Comparison of ENCODE assay signal across 8 cellular contexts in genomic region chr4:137531951-137532868, GRCh38. TPM values are rescaled to one million over a fixed set of nuclear protein-coding genes. Genes with fewer than 3 reads are reported as not detected.
DNase-seq lines count a peak whose midpoint lies in the region; ATAC-seq, FAIRE-seq and TF ChIP-seq lines count a peak whose summit lies in the region.

A gene with protein sequence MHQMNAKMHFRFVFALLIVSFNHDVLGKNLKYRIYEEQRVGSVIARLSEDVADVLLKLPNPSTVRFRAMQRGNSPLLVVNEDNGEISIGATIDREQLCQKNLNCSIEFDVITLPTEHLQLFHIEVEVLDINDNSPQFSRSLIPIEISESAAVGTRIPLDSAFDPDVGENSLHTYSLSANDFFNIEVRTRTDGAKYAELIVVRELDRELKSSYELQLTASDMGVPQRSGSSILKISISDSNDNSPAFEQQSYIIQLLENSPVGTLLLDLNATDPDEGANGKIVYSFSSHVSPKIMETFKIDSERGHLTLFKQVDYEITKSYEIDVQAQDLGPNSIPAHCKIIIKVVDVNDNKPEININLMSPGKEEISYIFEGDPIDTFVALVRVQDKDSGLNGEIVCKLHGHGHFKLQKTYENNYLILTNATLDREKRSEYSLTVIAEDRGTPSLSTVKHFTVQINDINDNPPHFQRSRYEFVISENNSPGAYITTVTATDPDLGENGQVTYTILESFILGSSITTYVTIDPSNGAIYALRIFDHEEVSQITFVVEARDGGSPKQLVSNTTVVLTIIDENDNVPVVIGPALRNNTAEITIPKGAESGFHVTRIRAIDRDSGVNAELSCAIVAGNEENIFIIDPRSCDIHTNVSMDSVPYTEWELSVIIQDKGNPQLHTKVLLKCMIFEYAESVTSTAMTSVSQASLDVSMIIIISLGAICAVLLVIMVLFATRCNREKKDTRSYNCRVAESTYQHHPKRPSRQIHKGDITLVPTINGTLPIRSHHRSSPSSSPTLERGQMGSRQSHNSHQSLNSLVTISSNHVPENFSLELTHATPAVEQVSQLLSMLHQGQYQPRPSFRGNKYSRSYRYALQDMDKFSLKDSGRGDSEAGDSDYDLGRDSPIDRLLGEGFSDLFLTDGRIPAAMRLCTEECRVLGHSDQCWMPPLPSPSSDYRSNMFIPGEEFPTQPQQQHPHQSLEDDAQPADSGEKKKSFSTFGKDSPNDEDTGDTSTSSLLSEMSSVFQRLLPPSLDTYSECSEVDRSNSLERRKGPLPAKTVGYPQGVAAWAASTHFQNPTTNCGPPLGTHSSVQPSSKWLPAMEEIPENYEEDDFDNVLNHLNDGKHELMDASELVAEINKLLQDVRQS (minus strand): TSS chr4:137532494. CDS start chr4:137532088, 406 bp downstream.

- intact Hi-C loops in heart left ventricle (cut with DNase I), result loop anchor here in 6 of 10 donors (5.0 to 10.0 kb wide), 8 partner anchors 137 to 407 kb away; no protein-coding TSS in a partner anchor

- TF ChIP-seq CTCF in LNCaP clone FGC (IDR thresholded peaks at IDR 0.05; ENCODE audit: control insufficient read depth, extremely low read depth, insufficient read depth) (no peak), heart left ventricle (IDR thresholded peaks at IDR 0.05) (no peak)

- no peaks in the 10 kb centered on the region for H3K4me1 ChIP-seq in CD8-positive, alpha-beta memory T cell (ENCODE audit: insufficient read depth, low read length)
- H3K4me1 ChIP-seq in adipocyte (ENCODE audit: control insufficient read depth, insufficient read depth, low read length) (peaks cover 22% of the 10 kb centered on the region), heart left ventricle (peaks cover 0 to 16% (median 0%) of the 10 kb centered on the region in 12 donors), trophoblast cell (ENCODE audit: control insufficient read depth in 1 of 2, insufficient read depth in 2 of 2, low read length in 2 of 2) (peaks cover 8 to 14% of the 10 kb centered on the region in 2 experiments)

- H3K36me3 Mint-ChIP-seq in CD8-positive, alpha-beta memory T cell, result no peaks in the 10 kb centered on the region

- FAIRE-seq in RCC 7860 (lab: Jason Lieb, UNC), result no peak

- 1 to 2% (median 2%) methylated on average over 28 of the region's 28 CpGs for WGBS in heart left ventricle, 4 donors
- no CpG with 5 or more reads among the region's 28 CpGs for WGBS in trophoblast cell (ENCODE audit: extremely low coverage, insufficient coverage, insufficient read length)

- no peak within 1 kb of the TSS for H3K23ac ChIP-seq in trophoblast cell (ENCODE audit: low read length)

- peak within 1 kb of the TSS; percentile 67 for H3K4me2 ChIP-seq in trophoblast cell (ENCODE audit: low read length)

- H3K36me3 ChIP-seq in CD8-positive, alpha-beta memory T cell (ENCODE audit: insufficient read depth, low read length), result no peaks in the 10 kb centered on the region
- H3K36me3 ChIP-seq in adipocyte (ENCODE audit: control insufficient read depth, insufficient read depth, low read length, severe bottlenecking) (peaks cover 36% of the 10 kb centered on the region), heart left ventricle (peaks cover 0 to 15% (median 0%) of the 10 kb centered on the region in 9 donors), trophoblast cell (ENCODE audit: control insufficient read depth in 1 of 2, insufficient read depth in 2 of 2, low read length in 2 of 2) (peaks cover 3 to 10% of the 10 kb centered on the region in 2 experiments)

- H2BK12ac ChIP-seq in trophoblast cell (ENCODE audit: low read length), result no peak within 1 kb of the TSS

- H3K4me3 ChIP-seq in CD8-positive, alpha-beta memory T cell (ENCODE audit: low read length), result peak within 1 kb of the TSS; percentile 56
- H3K4me3 ChIP-seq in LNCaP clone FGC (ENCODE audit: low read depth, low read length) (peak within 1 kb of the TSS; percentile 8; the same call in 1 of the 2 replicates), adipocyte (ENCODE audit: low read length) (peak within 1 kb of the TSS; percentile 97), heart left ventricle (peak within 1 kb of the TSS; percentile 33 to 75 (median 60)), trophoblast cell (ENCODE audit: low read depth, low read length) (peak within 1 kb of the TSS; percentile 79)

- peak in 1 of 5 donors; percentile 4 for DNase-seq in CD8-positive, alpha-beta memory T cell
- DNase-seq in LNCaP clone FGC (ENCODE audit: low read depth), result no peak
- peak; percentile 99 for DNase-seq in adipocyte (ENCODE audit: low read depth)
- DNase-seq in heart left ventricle, result peak; percentile 83 to 92 (median 89)
- peak in 1 of 2 donors; percentile 14 for DNase-seq in trophoblast cell
- DNase-seq in HK-2 (ENCODE audit: unreplicated experiment), result no peak
- no peak for DNase-seq in RCC 7860 (ENCODE audit: low spot score)

- H3K79me2 ChIP-seq in trophoblast cell (ENCODE audit: control insufficient read depth, insufficient read depth, low read length, poor library complexity), result peaks cover 8% of the 10 kb centered on the region

- no peak within 1 kb of the TSS for H4K12ac ChIP-seq in trophoblast cell (ENCODE audit: low read depth, low read length)

- H3K9me3 ChIP-seq in CD8-positive, alpha-beta memory T cell (ENCODE audit: low read length), result no peaks in the 10 kb centered on the region
- H3K9me3 ChIP-seq in adipocyte (ENCODE audit: control insufficient read depth, low read length) (peaks cover 4% of the 10 kb centered on the region), heart left ventricle (peaks cover 0 to 6% (median 0%) of the 10 kb centered on the region in 12 donors), trophoblast cell (ENCODE audit: insufficient read depth, low read depth, low read length) (no peaks in the 10 kb centered on the region)

- H3K27ac ChIP-seq in CD8-positive, alpha-beta memory T cell (ENCODE audit: low read depth, low read length), result no peak within 1 kb of the TSS
- peak within 1 kb of the TSS; percentile 64 to 87 (median 78) for H3K27ac ChIP-seq in heart left ventricle
- H3K27ac ChIP-seq in trophoblast cell (ENCODE audit: low read depth, low read length), result peak within 1 kb of the TSS; percentile 75

- H3K4me1 Mint-ChIP-seq in CD8-positive, alpha-beta memory T cell, result peaks cover 0 to 4% (median 0%) of the 10 kb centered on the region in 3 donors

- peak within 1 kb of the TSS; percentile 2 for H4K91ac ChIP-seq in trophoblast cell (ENCODE audit: low read depth, low read length)

- TF ChIP-seq POLR2A in heart left ventricle (IDR thresholded peaks at IDR 0.05), result peak in 1 of 2 donors; percentile 63

- no peak within 1 kb of the TSS for H3K27ac Mint-ChIP-seq in CD8-positive, alpha-beta memory T cell

- peak within 1 kb of the TSS; percentile 5 for H2BK120ac ChIP-seq in trophoblast cell (ENCODE audit: insufficient read depth, low read length, poor library complexity)

- H3K4ac ChIP-seq in trophoblast cell (ENCODE audit: low read depth, low read length), result peak within 1 kb of the TSS; percentile 94

- H3K4me3 Mint-ChIP-seq in CD8-positive, alpha-beta memory T cell, result no peak within 1 kb of the TSS

- H2AK5ac ChIP-seq in trophoblast cell (ENCODE audit: low read length), result no peak within 1 kb of the TSS

- H3K27me3 Mint-ChIP-seq in CD8-positive, alpha-beta memory T cell, result no peaks in the 10 kb centered on the region

- peak within 1 kb of the TSS; percentile 32 for H3K14ac ChIP-seq in trophoblast cell (ENCODE audit: low read length)

- no peak within 1 kb of the TSS for H2AFZ ChIP-seq in trophoblast cell (ENCODE audit: insufficient read depth, low read length, poor library complexity)

- CTCF ChIA-PET in CD8-positive, alpha-beta memory T cell (lab: Charles Lee), result no interaction called here

- H3K18ac ChIP-seq in trophoblast cell (ENCODE audit: low read length), result no peak within 1 kb of the TSS

- H3K9ac ChIP-seq in adipocyte (ENCODE audit: low read length) (peak within 1 kb of the TSS; percentile 96), trophoblast cell (ENCODE audit: low read length) (peak within 1 kb of the TSS; percentile 91)

- peak within 1 kb of the TSS; percentile 32 for H2BK5ac ChIP-seq in trophoblast cell (ENCODE audit: low read depth, low read length, poor library complexity)

- POLR2A ChIA-PET in CD8-positive, alpha-beta memory T cell (lab: Charles Lee), result no interaction called here

- H3K79me1 ChIP-seq in trophoblast cell (ENCODE audit: low read length), result peaks cover 10% of the 10 kb centered on the region

- H3K9me3 Mint-ChIP-seq in CD8-positive, alpha-beta memory T cell, result peaks cover 0 to 5% (median 3%) of the 10 kb centered on the region in 5 donors

- H3K27me3 ChIP-seq in CD8-positive, alpha-beta memory T cell (ENCODE audit: insufficient read depth, low read length, poor library complexity, severe bottlenecking), result no peaks in the 10 kb centered on the region
- H3K27me3 ChIP-seq in adipocyte (replicated peaks; ENCODE audit: control insufficient read depth, insufficient read depth, low read length) (no peaks in the 10 kb centered on the region), heart left ventricle (no peaks in the 10 kb centered on the region), trophoblast cell (ENCODE audit: insufficient read depth, low read length) (no peaks in the 10 kb centered on the region)

- ATAC-seq in GM19397 (IDR thresholded peaks at IDR 0.05; ENCODE audit: unreplicated experiment) (peak; percentile 78), heart left ventricle (peak; percentile 74 to 93 (median 92))

- no peak within 1 kb of the TSS for H4K8ac ChIP-seq in trophoblast cell (ENCODE audit: low read depth, low read length)

RNA-seq across cellular contexts. Expression of the gene that starts here (rescaled TPM):
- total RNA-seq in CD8-positive, alpha-beta memory T cell, result not detected
- not detected for polyA plus RNA-seq in CD8-positive, alpha-beta memory T cell
- 10 to 100 TPM in 2 of 9 donors, 1 to 10 TPM in 7; 2.2 to 14.5 (median 5.9) TPM for total RNA-seq in heart left ventricle
- 1 to 10 TPM; 1.4 to 3.3 TPM for polyA plus RNA-seq in heart left ventricle
- polyA plus RNA-seq in trophoblast cell (2013), result 24.3 and 26.5 TPM in 2 replicates

Comparison
In these comparisons a context has a peak if more than half of its experiments do, and no peak if none do; other contexts are left out.
1. DNase-seq: peak in adipocyte (single experiment) and heart left ventricle (5 of 5); none in LNCaP clone FGC (single experiment), HK-2 (single experiment) and RCC 7860 (single experiment).
2. H3K4me3 ChIP-seq: peak in every context shown above with its lines; median percentile 97 in adipocyte; 79 in trophoblast cell; 60 in heart left ventricle; 56 in CD8-positive, alpha-beta memory T cell; 8 in LNCaP clone FGC.